In genomic region chr9:135983745-135984710, GRCh38 we compare ENCODE assay signal across 2 cellular contexts.
TF ChIP-seq lines count a peak whose summit lies in the region.

No MANE protein-coding gene starts in this region.

TF ChIP-seq in HEK293, 187 proteins besides CTCF, POLR2A, EP300 and RAD21 (continued from another document):
- TF ChIP-seq ZBTB11 (tag by site-specific recombination; conservative IDR thresholded peaks at IDR 0.05; ENCODE audit: low read depth): no peak
- TF ChIP-seq ZNF473 (tag by site-specific recombination; IDR thresholded peaks at IDR 0.05): no peak
- no peak for TF ChIP-seq ZNF174 (tag by site-specific recombination; IDR thresholded peaks at IDR 0.05)
- no peak for TF ChIP-seq PRDM6 (tag by site-specific recombination; IDR thresholded peaks at IDR 0.05)
- 0 out of 2 replicates have a peak, but pooled peaks have one; percentile 27 for TF ChIP-seq IKZF3 (tag by site-specific recombination; IDR thresholded peaks at IDR 0.05)
- TF ChIP-seq ZNF571 (tag by site-specific recombination; IDR thresholded peaks at IDR 0.05): no peak
- no peak for TF ChIP-seq ZFP69B (tag by site-specific recombination; IDR thresholded peaks at IDR 0.05)
- TF ChIP-seq ZNF426 (tag by site-specific recombination; IDR thresholded peaks at IDR 0.05): no peak
- TF ChIP-seq OSR2 (tag by site-specific recombination; IDR thresholded peaks at IDR 0.05): peak; percentile 52; the same call in 1 of the 2 replicates
- TF ChIP-seq ZNF561 (tag by site-specific recombination; IDR thresholded peaks at IDR 0.05; ENCODE audit: borderline replicate concordance): 0 out of 2 replicates have a peak, but pooled peaks have one; percentile 56
- no peak for TF ChIP-seq MZF1 (tag by site-specific recombination; IDR thresholded peaks at IDR 0.05; ENCODE audit: borderline replicate concordance)
- TF ChIP-seq ZNF394 (tag by site-specific recombination; IDR thresholded peaks at IDR 0.05; ENCODE audit: borderline replicate concordance): no peak
- no peak for TF ChIP-seq ZNF211 (tag by site-specific recombination; IDR thresholded peaks at IDR 0.05; ENCODE audit: low read depth)
- no peak for TF ChIP-seq ZNF114 (tag by site-specific recombination; IDR thresholded peaks at IDR 0.05)
- no peak for TF ChIP-seq ATF2 (tag by site-specific recombination; IDR thresholded peaks at IDR 0.05; ENCODE audit: low read depth)
- no peak for TF ChIP-seq EGR2 (tag by site-specific recombination; IDR thresholded peaks at IDR 0.05; ENCODE audit: low read depth)
- TF ChIP-seq ZNF600 (tag by site-specific recombination; IDR thresholded peaks at IDR 0.05): 0 out of 2 replicates have a peak, but pooled peaks have one; percentile 34
- no peak for TF ChIP-seq ZNF157 (tag by site-specific recombination; IDR thresholded peaks at IDR 0.05)
- no peak for TF ChIP-seq ZFP37 (tag by site-specific recombination; IDR thresholded peaks at IDR 0.05)
- TF ChIP-seq ZNF510 (tag by site-specific recombination; IDR thresholded peaks at IDR 0.05; ENCODE audit: insufficient replicate concordance): no peak
- peak; percentile 61 for TF ChIP-seq FEZF1 (tag by site-specific recombination; IDR thresholded peaks at IDR 0.05)

TF ChIP-seq in K562, 482 proteins besides CTCF, POLR2A, EP300 and RAD21 (continued from another document):
- TF ChIP-seq HES1 (IDR thresholded peaks at IDR 0.05; ENCODE audit: low read depth): 0 out of 2 replicates have a peak, but pooled peaks have one; percentile 18
